1 cellular context compared by ENCODE assay signal in the genomic region with DNA sequence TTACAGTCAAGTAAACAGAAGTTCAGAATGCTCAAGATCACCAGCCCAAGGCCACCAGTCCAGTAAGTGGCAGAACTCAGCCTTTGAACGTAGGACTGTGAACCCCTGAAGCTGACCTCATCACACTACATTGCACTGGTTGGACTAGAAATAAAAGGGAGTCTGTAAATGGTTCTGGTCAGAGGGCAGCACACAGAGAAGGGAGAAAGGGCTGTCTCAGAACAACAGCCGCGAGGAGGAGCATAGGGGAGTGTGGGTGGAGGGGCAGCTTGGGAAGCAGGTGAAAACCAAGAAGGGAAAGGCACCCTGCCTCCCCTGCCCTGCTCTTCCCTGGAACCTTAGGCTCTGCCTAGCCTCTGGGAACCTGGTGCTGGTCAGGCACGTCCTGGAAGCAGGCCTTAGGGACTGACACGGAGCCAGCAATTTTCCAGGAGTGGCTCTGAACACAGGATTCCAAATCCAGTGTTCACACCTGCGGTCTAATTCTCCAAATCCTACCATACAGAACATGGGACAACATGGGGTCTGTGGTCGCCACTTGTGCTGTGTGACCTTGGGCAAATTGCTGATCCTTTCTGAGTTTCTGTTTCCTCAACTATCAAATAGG.
TF ChIP-seq lines count a peak whose summit lies in the region.

No MANE protein-coding gene starts in this region.

TF ChIP-seq in HepG2, 621 proteins besides CTCF, POLR2A, EP300 and RAD21 (continues in another document):
- no peak for TF ChIP-seq BRD4 (CRISPR knock-in tag; IDR thresholded peaks at IDR 0.05)
- peak; percentile 72 for TF ChIP-seq PITX1 (CRISPR knock-in tag; IDR thresholded peaks at IDR 0.05)
- no peak for TF ChIP-seq ZNF205 (CRISPR knock-in tag; IDR thresholded peaks at IDR 0.05)
- TF ChIP-seq ARNT2 (CRISPR knock-in tag; IDR thresholded peaks at IDR 0.05; ENCODE audit: low read depth), result peak; percentile 46; the same call in 1 of the 2 replicates
- TF ChIP-seq ZNF629 (CRISPR knock-in tag; conservative IDR thresholded peaks at IDR 0.05), result peak; percentile 82
- no peak for TF ChIP-seq ZNF224 (CRISPR knock-in tag; IDR thresholded peaks at IDR 0.05)
- TF ChIP-seq GLI4 (CRISPR knock-in tag; IDR thresholded peaks at IDR 0.05; ENCODE audit: borderline replicate concordance), result no peak
- TF ChIP-seq ZNF430 (CRISPR knock-in tag; IDR thresholded peaks at IDR 0.05), result no peak
- TF ChIP-seq, protein P1, sequence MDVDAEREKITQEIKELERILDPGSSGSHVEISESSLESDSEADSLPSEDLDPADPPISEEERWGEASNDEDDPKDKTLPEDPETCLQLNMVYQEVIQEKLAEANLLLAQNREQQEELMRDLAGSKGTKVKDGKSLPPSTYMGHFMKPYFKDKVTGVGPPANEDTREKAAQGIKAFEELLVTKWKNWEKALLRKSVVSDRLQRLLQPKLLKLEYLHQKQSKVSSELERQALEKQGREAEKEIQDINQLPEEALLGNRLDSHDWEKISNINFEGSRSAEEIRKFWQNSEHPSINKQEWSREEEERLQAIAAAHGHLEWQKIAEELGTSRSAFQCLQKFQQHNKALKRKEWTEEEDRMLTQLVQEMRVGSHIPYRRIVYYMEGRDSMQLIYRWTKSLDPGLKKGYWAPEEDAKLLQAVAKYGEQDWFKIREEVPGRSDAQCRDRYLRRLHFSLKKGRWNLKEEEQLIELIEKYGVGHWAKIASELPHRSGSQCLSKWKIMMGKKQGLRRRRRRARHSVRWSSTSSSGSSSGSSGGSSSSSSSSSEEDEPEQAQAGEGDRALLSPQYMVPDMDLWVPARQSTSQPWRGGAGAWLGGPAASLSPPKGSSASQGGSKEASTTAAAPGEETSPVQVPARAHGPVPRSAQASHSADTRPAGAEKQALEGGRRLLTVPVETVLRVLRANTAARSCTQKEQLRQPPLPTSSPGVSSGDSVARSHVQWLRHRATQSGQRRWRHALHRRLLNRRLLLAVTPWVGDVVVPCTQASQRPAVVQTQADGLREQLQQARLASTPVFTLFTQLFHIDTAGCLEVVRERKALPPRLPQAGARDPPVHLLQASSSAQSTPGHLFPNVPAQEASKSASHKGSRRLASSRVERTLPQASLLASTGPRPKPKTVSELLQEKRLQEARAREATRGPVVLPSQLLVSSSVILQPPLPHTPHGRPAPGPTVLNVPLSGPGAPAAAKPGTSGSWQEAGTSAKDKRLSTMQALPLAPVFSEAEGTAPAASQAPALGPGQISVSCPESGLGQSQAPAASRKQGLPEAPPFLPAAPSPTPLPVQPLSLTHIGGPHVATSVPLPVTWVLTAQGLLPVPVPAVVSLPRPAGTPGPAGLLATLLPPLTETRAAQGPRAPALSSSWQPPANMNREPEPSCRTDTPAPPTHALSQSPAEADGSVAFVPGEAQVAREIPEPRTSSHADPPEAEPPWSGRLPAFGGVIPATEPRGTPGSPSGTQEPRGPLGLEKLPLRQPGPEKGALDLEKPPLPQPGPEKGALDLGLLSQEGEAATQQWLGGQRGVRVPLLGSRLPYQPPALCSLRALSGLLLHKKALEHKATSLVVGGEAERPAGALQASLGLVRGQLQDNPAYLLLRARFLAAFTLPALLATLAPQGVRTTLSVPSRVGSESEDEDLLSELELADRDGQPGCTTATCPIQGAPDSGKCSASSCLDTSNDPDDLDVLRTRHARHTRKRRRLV (CRISPR knock-in tag; IDR thresholded peaks at IDR 0.05), result no peak
- no peak for TF ChIP-seq ZNF3 (CRISPR knock-in tag; IDR thresholded peaks at IDR 0.05)
- no peak for TF ChIP-seq SMYD3 (CRISPR knock-in tag; IDR thresholded peaks at IDR 0.05)
- TF ChIP-seq POLR2AphosphoS5 (IDR thresholded peaks at IDR 0.05; ENCODE audit: low read depth, low read length), result no peak
- no peak for TF ChIP-seq ONECUT2 (CRISPR knock-in tag; IDR thresholded peaks at IDR 0.05)
- TF ChIP-seq ZNF232 (CRISPR knock-in tag; IDR thresholded peaks at IDR 0.05; ENCODE audit: borderline replicate concordance), result peak; percentile 55; the same call in 1 of the 2 replicates
- TF ChIP-seq SIX1 (CRISPR knock-in tag; IDR thresholded peaks at IDR 0.05; ENCODE audit: borderline replicate concordance), result no peak
- no peak for TF ChIP-seq ZNF780A (CRISPR knock-in tag; IDR thresholded peaks at IDR 0.05)
- peak; percentile 46; the same call in 1 of the 2 replicates for TF ChIP-seq ZBTB43 (CRISPR knock-in tag; conservative IDR thresholded peaks at IDR 0.05)
- peak; percentile 18; the same call in 1 of the 2 replicates for TF ChIP-seq ZNF281 (CRISPR knock-in tag; IDR thresholded peaks at IDR 0.05; ENCODE audit: borderline replicate concordance)
- peak; percentile 58; the same call in 1 of the 2 replicates for TF ChIP-seq HOXD1 (CRISPR knock-in tag; IDR thresholded peaks at IDR 0.05)
- 0 out of 2 replicates have a peak, but pooled peaks have one; percentile 60 for TF ChIP-seq NCOA1 (CRISPR knock-in tag; IDR thresholded peaks at IDR 0.05)
- TF ChIP-seq, protein P2, sequence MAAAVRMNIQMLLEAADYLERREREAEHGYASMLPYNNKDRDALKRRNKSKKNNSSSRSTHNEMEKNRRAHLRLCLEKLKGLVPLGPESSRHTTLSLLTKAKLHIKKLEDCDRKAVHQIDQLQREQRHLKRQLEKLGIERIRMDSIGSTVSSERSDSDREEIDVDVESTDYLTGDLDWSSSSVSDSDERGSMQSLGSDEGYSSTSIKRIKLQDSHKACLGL (CRISPR knock-in tag; IDR thresholded peaks at IDR 0.05), result no peak
- TF ChIP-seq ZNF598 (CRISPR knock-in tag; IDR thresholded peaks at IDR 0.05; ENCODE audit: borderline replicate concordance), result peak; percentile 46; the same call in 1 of the 2 replicates
- TF ChIP-seq ASH2L (IDR thresholded peaks at IDR 0.05; ENCODE audit: insufficient read length, low read depth, low read length), result peak; percentile 46
- TF ChIP-seq ZNF44 (CRISPR knock-in tag; IDR thresholded peaks at IDR 0.05), result no peak; the same call in 1 of the 2 replicates
- 0 out of 2 replicates have a peak, but pooled peaks have one; percentile 38 for TF ChIP-seq ZBTB25 (CRISPR knock-in tag; IDR thresholded peaks at IDR 0.05)
- TF ChIP-seq NCOA2 (CRISPR knock-in tag; IDR thresholded peaks at IDR 0.05), result peak; percentile 51; the same call in 1 of the 2 replicates
- no peak for TF ChIP-seq MXD4 (CRISPR knock-in tag; IDR thresholded peaks at IDR 0.05)
- no peak for TF ChIP-seq PCBP2 (optimal IDR thresholded peaks at IDR 0.05; ENCODE audit: low read depth, low read length, poor library complexity, severe bottlenecking)
- peak; percentile 28; the same call in 1 of the 2 replicates for TF ChIP-seq MAX (IDR thresholded peaks at IDR 0.05)
- TF ChIP-seq SKIL (CRISPR knock-in tag; IDR thresholded peaks at IDR 0.05; ENCODE audit: borderline replicate concordance), result no peak; the same call in 1 of the 2 replicates
- no peak; the same call in 1 of the 2 replicates for TF ChIP-seq TFDP2 (CRISPR knock-in tag; IDR thresholded peaks at IDR 0.05)
